Comparison of ENCODE assay signal across 9 cellular contexts in genomic region chr22:24432059-24432853, GRCh38. TPM values are rescaled to one million over a fixed set of nuclear protein-coding genes. Genes with fewer than 3 reads are reported as not detected.
DNase-seq lines count a peak whose midpoint lies in the region; ATAC-seq, FAIRE-seq and TF ChIP-seq lines count a peak whose summit lies in the region.
"Had no signal": no experiment of that assay in that cellular context is flagged by ENCODE, and none has a peak within 500 bp of the region (broad histone marks: within the 10 kb centered on the region; RNA-seq: fewer than 3 reads in every experiment).

No MANE protein-coding gene starts in this region.

- BruUV-seq in mammary epithelial cell (replicated peaks; lab: Mats Ljungman, UMichigan): no TSS peak

- H3K27me3 ChIP-seq in mammary epithelial cell (ENCODE audit: insufficient read depth, low read length) (no peaks in the 10 kb centered on the region), lower lobe of right lung (ENCODE audit: low read depth) (no peaks in the 10 kb centered on the region)

- dilution Hi-C loops in mammary epithelial cell (cut with HindIII; ENCODE audit: low sequenced_read_pairs): no loop called here

- H3K9me3 ChIP-seq in mammary epithelial cell (replicated peaks; ENCODE audit: insufficient read depth, low read length) (no peaks in the 10 kb centered on the region), lower lobe of right lung (no peaks in the 10 kb centered on the region)

- no peak overlapping the region for H3K27ac ChIP-seq in mammary epithelial cell (ENCODE audit: insufficient read depth, low read depth, low read length)
- peak overlapping the region; percentile 65 for H3K27ac ChIP-seq in lower lobe of right lung

- no peaks in the 10 kb centered on the region for H3K79me2 ChIP-seq in mammary epithelial cell (ENCODE audit: insufficient read depth, low read length)

- H3K4me2 ChIP-seq in mammary epithelial cell (ENCODE audit: insufficient read depth, low read depth, low read length): no peak overlapping the region

- H3K4me1 ChIP-seq in mammary epithelial cell (ENCODE audit: insufficient read depth, low read length) (peaks cover 15% of the 10 kb centered on the region), lower lobe of right lung (peaks cover 89% of the 10 kb centered on the region)

- peak; percentile 10 to 21 for ATAC-seq in lower lobe of right lung

- no peak for FAIRE-seq in D721Med (lab: Jason Lieb, UNC)
- FAIRE-seq: G401.6 had no signal

- in situ Hi-C loops in mammary epithelial cell (cut with MboI; ENCODE audit: low sequenced_read_pairs in 2 of 2): no loop called here

- 34% methylated on average over 13 of the region's 17 CpGs for WGBS in mammary epithelial cell (ENCODE audit: low coverage, missing lambda C conversion rate)

- CTCF ChIA-PET in mammary epithelial cell (lab: Charles Lee; ENCODE audit: low non-redundant PET): interaction anchor here (0.5 kb wide), 1 partner anchor 53 kb away, joined by 4 read pairs; no protein-coding TSS in a partner anchor

- intact Hi-C loops in mammary epithelial cell (cut with micrococcal nuclease): no loop called here
- intact Hi-C loops in lower lobe of right lung (cut with DNase I): no loop called here

- TF ChIP-seq CTCF in mammary epithelial cell (conservative IDR thresholded peaks at IDR 0.05 in 1 of 2, IDR thresholded peaks at IDR 0.05 in 1 of 2; ENCODE audit: extremely low read depth in 1 of 2, insufficient read depth in 1 of 2, low read depth in 1 of 2, low read length in 2 of 2) (no peak), lower lobe of right lung (IDR thresholded peaks at IDR 0.05) (no peak), D721Med (IDR thresholded peaks at IDR 0.05; ENCODE audit: insufficient read depth, missing control alignments) (no peak)

- H3K36me3 ChIP-seq in mammary epithelial cell (ENCODE audit: insufficient read depth, low read length) (no peaks in the 10 kb centered on the region), lower lobe of right lung (no peaks in the 10 kb centered on the region)

- DNase-seq in A172 (ENCODE audit: low spot score) (peak; percentile 50), NCI-H1092 treated with DMSO at 0.1 percent for 48 hours (lab: John Stamatoyannopoulos, UW) (peak; percentile 67), mammary epithelial cell (peak; percentile 44), lower lobe of right lung (no peak), ureter (ENCODE audit: low spot score) (peak; percentile 82), NCI-H1417 treated with DMSO at 0.1 percent for 48 hours (lab: John Stamatoyannopoulos, UW) (no peak), D721Med (ENCODE audit: insufficient read length, low spot score) (no peak), NCI-H2227 (lab: John Stamatoyannopoulos, UW; ENCODE audit: unreplicated experiment) (no peak)

- H2AFZ ChIP-seq in mammary epithelial cell (ENCODE audit: low read depth, low read length): no peak overlapping the region

- H3K4me3 ChIP-seq in mammary epithelial cell (replicated peaks in 1 of 3; ENCODE audit: insufficient read depth in 1 of 3, low read depth in 2 of 3, low read length in 3 of 3): no peak overlapping the region
- H3K4me3 ChIP-seq in lower lobe of right lung: no peak overlapping the region

- H4K20me1 ChIP-seq in mammary epithelial cell (ENCODE audit: insufficient read depth, low read length): no peaks in the 10 kb centered on the region

- H3K9ac ChIP-seq in mammary epithelial cell (ENCODE audit: insufficient read depth, low read length): no peak overlapping the region

RNA-seq across cellular contexts. Expression of gene ADORA2A, which starts 4.9 kb away (rescaled TPM):
- 0.52 and 5.1 TPM in 2 replicates for total RNA-seq in A172 (2014; rRNA removed; shearing (Covaris generic))
- total RNA-seq in mammary epithelial cell (1 to 10 TPM; 1.2 to 1.8 TPM), lower lobe of right lung (16.0 TPM), ureter (3.3 TPM)
- polyA plus RNA-seq in mammary epithelial cell: 0.40 TPM
- polyA minus RNA-seq in mammary epithelial cell: not detected

Comparison
In these comparisons a context has a peak if more than half of its experiments do, and no peak if none do; other contexts are left out.
1. DNase-seq: peak in A172 (single experiment), NCI-H1092 treated with DMSO at 0.1 percent for 48 hours (single experiment), mammary epithelial cell (single experiment) and ureter (single experiment); none in lower lobe of right lung (single experiment), NCI-H1417 treated with DMSO at 0.1 percent for 48 hours (single experiment), D721Med (single experiment) and NCI-H2227 (single experiment).